In the genomic region with DNA sequence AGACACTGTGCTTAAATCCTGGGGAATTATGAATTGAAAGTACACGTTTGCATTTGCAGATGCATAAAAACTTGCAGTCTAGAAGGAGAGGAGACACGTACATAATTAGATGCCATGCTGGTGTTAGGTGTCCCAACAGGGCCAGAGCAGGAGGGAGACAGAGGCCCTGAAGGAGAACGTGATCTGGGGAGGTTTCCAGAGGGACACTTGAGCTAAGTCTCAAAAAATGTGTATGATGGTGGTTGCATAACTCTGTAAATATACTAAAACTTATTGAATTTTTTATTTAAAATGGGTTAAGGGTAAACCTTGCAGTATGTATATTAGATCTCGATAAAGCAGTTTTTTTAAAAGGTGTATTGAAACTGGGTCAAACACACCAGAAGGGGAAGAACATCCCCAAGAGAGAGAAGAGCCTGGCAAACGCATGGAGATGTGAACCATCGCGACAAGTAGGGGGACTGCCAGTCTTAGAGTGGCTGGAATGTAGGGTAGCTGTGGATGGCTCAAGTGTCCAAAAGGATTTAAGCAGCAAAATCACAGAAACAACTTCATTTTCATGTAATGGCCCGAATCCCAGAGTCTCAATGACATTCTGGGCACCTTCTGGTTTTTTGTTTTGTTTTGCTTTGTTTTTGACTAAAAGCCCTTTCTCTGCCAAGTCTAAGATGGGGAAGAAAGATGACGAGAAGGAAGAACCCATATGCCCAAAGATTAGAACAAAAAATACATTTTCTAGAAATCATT, we compare ENCODE assay signal across 17 cellular contexts. TPM values are rescaled to one million over a fixed set of nuclear protein-coding genes. Genes with fewer than 3 reads are reported as not detected.
DNase-seq lines count a peak whose midpoint lies in the region; ATAC-seq, FAIRE-seq and TF ChIP-seq lines count a peak whose summit lies in the region.
"Had no signal": no experiment of that assay in that cellular context is flagged by ENCODE, and none has a peak within 500 bp of the region (broad histone marks: within the 10 kb centered on the region; RNA-seq: fewer than 3 reads in every experiment).

No MANE protein-coding gene starts in this region.

- H3K4me1 ChIP-seq in RWPE2 (ENCODE audit: insufficient read depth, poor library complexity, severe bottlenecking) = peaks cover 58% of the 10 kb centered on the region
- peaks cover 38% of the 10 kb centered on the region for H3K4me1 ChIP-seq in fibroblast of lung (ENCODE audit: control insufficient read depth, extremely low read depth, insufficient read depth, low read length)
- H3K4me1 ChIP-seq in sigmoid colon = peaks cover 0 to 71% (median 59%) of the 10 kb centered on the region in 4 donors
- peaks cover 41% of the 10 kb centered on the region for H3K4me1 ChIP-seq in body of pancreas

- H3K9me3 ChIP-seq in AG04450 (ENCODE audit: control insufficient read depth, insufficient read depth, low read length) (no peaks in the 10 kb centered on the region), RWPE2 (ENCODE audit: severe bottlenecking) (no peaks in the 10 kb centered on the region), fibroblast of lung (ENCODE audit: control insufficient read depth, insufficient read depth, low read depth, low read length) (no peaks in the 10 kb centered on the region), sigmoid colon (no peaks in the 10 kb centered on the region), body of pancreas (no peaks in the 10 kb centered on the region)

- H3K79me2 ChIP-seq in fibroblast of lung (ENCODE audit: control insufficient read depth, insufficient read depth, low read length) = peaks cover 12% of the 10 kb centered on the region

- CTCF ChIA-PET in AG04450 (lab: Charles Lee) = no interaction called here

- H4K20me1 ChIP-seq in fibroblast of lung (ENCODE audit: control insufficient read depth, extremely low read depth, insufficient read depth, low read length) = no peaks in the 10 kb centered on the region

- H3K4me2 ChIP-seq in fibroblast of lung (ENCODE audit: extremely low read depth, insufficient read depth, low read length) = peak overlapping the region; percentile 9

- 78 to 82% methylated on average over 9 of the region's 9 CpGs for whole genome bisulfite sequencing in sigmoid colon, 2 donors
- 88 to 89% methylated on average over 9 of the region's 9 CpGs for WGBS in body of pancreas, 2 donors

- TF ChIP-seq POLR2A in sigmoid colon (IDR thresholded peaks at IDR 0.05) (no peak), body of pancreas (IDR thresholded peaks at IDR 0.05) (no peak)

- intact Hi-C loops in sigmoid colon (cut with DNase I) (no loop called here), body of pancreas (cut with DNase I) (no loop called here)

- H2AFZ ChIP-seq in fibroblast of lung (ENCODE audit: low read length) = no peak overlapping the region

- peak overlapping the region; percentile 96 for H3K27ac ChIP-seq in AG04450 (ENCODE audit: low read depth, low read length)
- peak overlapping the region; percentile 91 for H3K27ac ChIP-seq in RWPE2 (ENCODE audit: poor library complexity, severe bottlenecking)
- H3K27ac ChIP-seq in fibroblast of lung (ENCODE audit: insufficient read depth, low read length) = peak overlapping the region; percentile 98
- H3K27ac ChIP-seq in sigmoid colon = peak overlapping the region; percentile 75 to 87 (median 86)
- H3K27ac ChIP-seq in body of pancreas = peak overlapping the region in 1 of 4 donors; percentile 38

- POLR2A ChIA-PET in AG04450 (lab: Yijun Ruan, JAX) = interaction anchor here (0.7 to 1.8 kb wide), 3 partner anchors 13 to 38 kb away, joined by 4 to 8 read pairs (median 6); no protein-coding TSS in a partner anchor

- no peak for DNase-seq in AG04450 (ENCODE audit: low read depth, low spot score)
- DNase-seq in RWPE2 (ENCODE audit: low spot score) = no peak
- DNase-seq in fibroblast of lung (ENCODE audit: low read depth in 2 of 2) = peak in 1 of 2 donors; percentile 64
- DNase-seq in sigmoid colon = no peak
- DNase-seq in body of pancreas = no peak
- DNase-seq in GOT3 (lab: John Stamatoyannopoulos, UW) = no peak
- DNase-seq in HTR-8/SVneo (ENCODE audit: insufficient read length, low spot score) = no peak
- DNase-seq: activated CD4-positive, alpha-beta T cell treated with anti-CD3 and anti-CD28 coated beads, Interleukin-2, amount 50 U/mL, for 4 hours; activated naive CD4-positive, alpha-beta T cell treated with anti-CD3 and anti-CD28 coated beads, Interleukin-2, amount 50 U/mL, for 16 hours; AML-193; effector CD8-positive, alpha-beta T cell; GF-D8; naive thymus-derived CD8-positive, alpha-beta T cell; NCI-H1105 treated with DMSO at 0.1 percent for 48 hours; NCI-H82; stimulated activated naive CD4-positive, alpha-beta T cell had no signal

- FAIRE-seq in HTR-8/SVneo (lab: Jason Lieb, UNC) = no peak

- no peaks in the 10 kb centered on the region for H3K27me3 ChIP-seq in AG04450 (ENCODE audit: control insufficient read depth, insufficient read depth, low read length)
- no peaks in the 10 kb centered on the region for H3K27me3 ChIP-seq in RWPE2 (ENCODE audit: insufficient read depth, poor library complexity, severe bottlenecking)
- no peaks in the 10 kb centered on the region for H3K27me3 ChIP-seq in fibroblast of lung (ENCODE audit: control insufficient read depth, insufficient read depth, low read length)
- no peaks in the 10 kb centered on the region for H3K27me3 ChIP-seq in sigmoid colon
- H3K27me3 ChIP-seq in body of pancreas = no peaks in the 10 kb centered on the region

- no peak for ATAC-seq in RWPE2 (ENCODE audit: low read depth)
- ATAC-seq in body of pancreas = no peak
- no peak for ATAC-seq in HG03469 (IDR thresholded peaks at IDR 0.05; ENCODE audit: unreplicated experiment)
- ATAC-seq: naive thymus-derived CD8-positive, alpha-beta T cell had no signal

- peak overlapping the region; percentile 58 for H3K9ac ChIP-seq in fibroblast of lung (ENCODE audit: insufficient read depth, low read length)

- H3K4me3 ChIP-seq in AG04450 (ENCODE audit: low read depth, low read length) (no peak overlapping the region), RWPE2 (ENCODE audit: severe bottlenecking) (no peak overlapping the region), fibroblast of lung (replicated peaks in 1 of 4; ENCODE audit: control extremely low read depth in 1 of 4, insufficient read depth in 1 of 4, low read depth in 3 of 4, low read length in 4 of 4) (no peak overlapping the region), sigmoid colon (no peak overlapping the region), body of pancreas (no peak overlapping the region)

- H3K36me3 ChIP-seq in RWPE2 (ENCODE audit: low read depth) (peaks cover 59% of the 10 kb centered on the region), fibroblast of lung (ENCODE audit: control insufficient read depth, insufficient read depth, low read length) (peaks cover 1% of the 10 kb centered on the region), sigmoid colon (no peaks in the 10 kb centered on the region), body of pancreas (replicated peaks in 1 of 2; ENCODE audit: insufficient read depth in 1 of 2, low read depth in 2 of 2) (peaks cover 0 to 2% of the 10 kb centered on the region in 2 donors)

- no peak for TF ChIP-seq CTCF in AG04450 (IDR thresholded peaks at IDR 0.05; ENCODE audit: low read depth, low read length)
- no peak for TF ChIP-seq CTCF in RWPE2 (IDR thresholded peaks at IDR 0.05; ENCODE audit: poor library complexity, severe bottlenecking)
- no peak for TF ChIP-seq CTCF in fibroblast of lung (conservative IDR thresholded peaks at IDR 0.05 in 1 of 2, IDR thresholded peaks at IDR 0.05 in 1 of 2; ENCODE audit: low read depth in 1 of 2, low read length in 2 of 2)
- no peak for TF ChIP-seq CTCF in sigmoid colon (IDR thresholded peaks at IDR 0.05)
- TF ChIP-seq CTCF in body of pancreas (IDR thresholded peaks at IDR 0.05) = no peak

- TF ChIP-seq EP300 in sigmoid colon (IDR thresholded peaks at IDR 0.05) = no peak

RNA-seq across cellular contexts. Expression of a gene that starts 15.3 kb away (rescaled TPM):
- 17.2 and 21.6 TPM in 2 replicates for polyA plus RNA-seq in AG04450 (2011; rRNA removed)
- 19.8 and 21.4 TPM in 2 replicates for polyA minus RNA-seq in AG04450 (2011; rRNA and poly(A)+ RNA removed)
- 15.2 and 37.0 TPM in 2 replicates for total RNA-seq in fibroblast of lung
- polyA plus RNA-seq in fibroblast of lung = 21.6 and 26.9 TPM in 2 replicates
- 22.1 and 22.2 TPM in 2 replicates for polyA plus RNA-seq in fibroblast of lung (2012)
- 76.9 and 77.1 TPM in 2 replicates for polyA minus RNA-seq in fibroblast of lung (ENCODE audit: low replicate concordance)
- 10 to 100 TPM; 15.8 to 21.4 (median 17.3) TPM for total RNA-seq in sigmoid colon
- 10 to 100 TPM; 39.2 to 58.5 (median 48.0) TPM for polyA plus RNA-seq in sigmoid colon
- total RNA-seq in body of pancreas = 10 to 100 TPM; 15.8 to 29.0 TPM
